In genomic region chr11:62726156-62727006, GRCh38 we compare ENCODE assay signal across 8 cellular contexts. TPM values are rescaled to one million over a fixed set of nuclear protein-coding genes. Genes with fewer than 3 reads are reported as not detected.
A peak's percentile ranks its signal among the peaks of the same experiment; 100 is the strongest.
DNase-seq lines count a peak whose midpoint lies in the region; ATAC-seq and TF ChIP-seq lines count a peak whose summit lies in the region.

No MANE protein-coding gene starts in this region.

- peaks cover 0 to 58% (median 42%) of the 10 kb centered on the region in 4 donors for H3K4me1 ChIP-seq in tibial artery

- H3K9me3 Mint-ChIP-seq in activated T-cell treated with anti-CD3 and anti-CD28 coated beads, Interleukin-2, amount 50 U/mL, for 4 hours = no peaks in the 10 kb centered on the region

- peak; percentile 19 for DNase-seq in activated T-cell treated with anti-CD3 and anti-CD28 coated beads, Interleukin-2, amount 50 U/mL, for 4 hours
- no peak for DNase-seq in activated T-cell treated with anti-CD3 and anti-CD28 coated beads, Interleukin-2, amount 50 U/mL, for 1 hour
- peak; percentile 7 for DNase-seq in MG63
- DNase-seq in choroid plexus epithelial cell (ENCODE audit: low read depth) = no peak
- peak; percentile 9 to 11 for DNase-seq in lung microvascular endothelial cell (ENCODE audit: low read depth in 2 of 2)
- DNase-seq in tibial artery = peak in 1 of 2 donors; percentile 70
- DNase-seq in KG1 (lab: John Stamatoyannopoulos, UW) = no peak
- no peak for DNase-seq in NCI-H146 treated with DMSO at 0.1 percent for 48 hours (lab: John Stamatoyannopoulos, UW; ENCODE audit: unreplicated experiment)

- H3K4me3 Mint-ChIP-seq in activated T-cell treated with anti-CD3 and anti-CD28 coated beads, Interleukin-2, amount 50 U/mL, for 4 hours = peak overlapping the region; percentile 99

- peaks cover 49% of the 10 kb centered on the region for H3K4me1 Mint-ChIP-seq in activated T-cell treated with anti-CD3 and anti-CD28 coated beads, Interleukin-2, amount 50 U/mL, for 4 hours (ENCODE audit: low read depth)

- peak overlapping the region; percentile 82 for H3K4me3 ChIP-seq in MG63
- H3K4me3 ChIP-seq in choroid plexus epithelial cell (ENCODE audit: low read depth, low read length) = peak overlapping the region; percentile 80
- H3K4me3 ChIP-seq in tibial artery = peak overlapping the region; percentile 85 to 89

- H3K9me3 ChIP-seq in MG63 (no peaks in the 10 kb centered on the region), tibial artery (no peaks in the 10 kb centered on the region)

- H3K27me3 ChIP-seq in MG63 (no peaks in the 10 kb centered on the region), tibial artery (no peaks in the 10 kb centered on the region)

- no peaks in the 10 kb centered on the region for H3K27me3 Mint-ChIP-seq in activated T-cell treated with anti-CD3 and anti-CD28 coated beads, Interleukin-2, amount 50 U/mL, for 4 hours (ENCODE audit: low read depth)

- peak; percentile 12 to 13 for ATAC-seq in activated T-cell treated with anti-CD3 and anti-CD28 coated beads, Interleukin-2, amount 50 U/mL, for 4 hours

- intact Hi-C loops in tibial artery (cut with DNase I; ENCODE audit: low total_unique reads) = no loop called here

- H3K36me3 Mint-ChIP-seq in activated T-cell treated with anti-CD3 and anti-CD28 coated beads, Interleukin-2, amount 50 U/mL, for 4 hours (ENCODE audit: insufficient read depth) = peaks cover 43% of the 10 kb centered on the region

- TF ChIP-seq CTCF in choroid plexus epithelial cell (conservative IDR thresholded peaks at IDR 0.05; ENCODE audit: low read depth, low read length) (no peak), tibial artery (IDR thresholded peaks at IDR 0.05) (no peak)

- H3K27ac ChIP-seq in tibial artery = peak overlapping the region; percentile 88 to 90

- peaks cover 63% of the 10 kb centered on the region for H3K36me3 ChIP-seq in MG63
- H3K36me3 ChIP-seq in tibial artery = peaks cover 29 to 33% (median 29%) of the 10 kb centered on the region in 3 donors

RNA-seq across cellular contexts. Expression of gene HNRNPUL2, which starts 0.9 kb away (rescaled TPM):
- total RNA-seq in activated T-cell treated with anti-CD3 and anti-CD28 coated beads, Interleukin-2, amount 50 U/mL, for 4 hours = 10 to 100 TPM; 45.3 to 49.4 (median 47.9) TPM
- total RNA-seq in MG63 (2014; rRNA removed; shearing (Covaris generic); ENCODE audit: low replicate concordance) = 2.1 and 4.5 TPM in 2 replicates
- 7.0 and 9.7 TPM in 2 replicates for total RNA-seq in lung microvascular endothelial cell

RNA-seq across cellular contexts. Expression of gene TTC9C, which starts 1.9 kb away (rescaled TPM):
- 10 to 100 TPM; 20.2 to 22.9 (median 20.9) TPM for total RNA-seq in activated T-cell treated with anti-CD3 and anti-CD28 coated beads, Interleukin-2, amount 50 U/mL, for 4 hours
- total RNA-seq in MG63 (2014; rRNA removed; shearing (Covaris generic); ENCODE audit: low replicate concordance) = 31.8 and 42.3 TPM in 2 replicates
- 23.4 and 24.6 TPM in 2 replicates for total RNA-seq in lung microvascular endothelial cell

RNA-seq across cellular contexts. Expression of gene GNG3, which starts 18.9 kb away (rescaled TPM):
- not detected for total RNA-seq in activated T-cell treated with anti-CD3 and anti-CD28 coated beads, Interleukin-2, amount 50 U/mL, for 4 hours
- not detected in 2 replicates for total RNA-seq in MG63 (2014; rRNA removed; shearing (Covaris generic); ENCODE audit: low replicate concordance)
- not detected in 2 replicates for total RNA-seq in lung microvascular endothelial cell

RNA-seq across cellular contexts. Expression of gene BSCL2, which starts 19.2 kb away (rescaled TPM):
- 10 to 100 TPM; 23.6 to 29.6 (median 26.9) TPM for total RNA-seq in activated T-cell treated with anti-CD3 and anti-CD28 coated beads, Interleukin-2, amount 50 U/mL, for 4 hours
- 57.4 and 185 TPM in 2 replicates for total RNA-seq in MG63 (2014; rRNA removed; shearing (Covaris generic); ENCODE audit: low replicate concordance)
- 17.7 and 26.4 TPM in 2 replicates for total RNA-seq in lung microvascular endothelial cell

RNA-seq across cellular contexts. Expression of gene ZBTB3, which starts 27.6 kb away (rescaled TPM):
- 1 to 10 TPM; 5.7 to 6.9 (median 6.5) TPM for total RNA-seq in activated T-cell treated with anti-CD3 and anti-CD28 coated beads, Interleukin-2, amount 50 U/mL, for 4 hours
- 8.5 and 19.1 TPM in 2 replicates for total RNA-seq in MG63 (2014; rRNA removed; shearing (Covaris generic); ENCODE audit: low replicate concordance)
- 7.4 and 11.7 TPM in 2 replicates for total RNA-seq in lung microvascular endothelial cell

Comparison
In these comparisons a context has a peak if more than half of its experiments do, and no peak if none do; other contexts are left out.
1. DNase-seq: peak in activated T-cell treated with anti-CD3 and anti-CD28 coated beads, Interleukin-2, amount 50 U/mL, for 4 hours (single experiment), MG63 (single experiment) and lung microvascular endothelial cell (2 of 2); none in activated T-cell treated with anti-CD3 and anti-CD28 coated beads, Interleukin-2, amount 50 U/mL, for 1 hour (single experiment), choroid plexus epithelial cell (single experiment), KG1 (single experiment) and NCI-H146 treated with DMSO at 0.1 percent for 48 hours (single experiment).
2. Peak in every context shown above with its lines, with median percentiles within 50 percentile points of each other: H3K4me3 ChIP-seq.